Comparison of ENCODE assay signal across 1 cellular context in genomic region chr19:10898633-10899032, GRCh38.
TF ChIP-seq lines count a peak whose summit lies in the region.

No MANE protein-coding gene starts in this region.

TF ChIP-seq in HCT116, 20 proteins besides CTCF, POLR2A, EP300 and RAD21 (continued from another document):
- TF ChIP-seq YY1 (IDR thresholded peaks at IDR 0.05; ENCODE audit: extremely low read depth, insufficient replicate concordance, low read depth, low read length) (no peak), TCF7L2 (IDR thresholded peaks at IDR 0.05; ENCODE audit: borderline replicate concordance, extremely low read depth, insufficient read depth, insufficient read length) (no peak), CBX3 (IDR thresholded peaks at IDR 0.05; ENCODE audit: low read depth) (no peak), ATF3 (IDR thresholded peaks at IDR 0.05) (no peak), MAX (IDR thresholded peaks at IDR 0.05) (no peak), FOSL1 (IDR thresholded peaks at IDR 0.05; ENCODE audit: low read depth) (no peak), ELF1 (IDR thresholded peaks at IDR 0.05; ENCODE audit: borderline replicate concordance, low read depth) (no peak), ZFX (IDR thresholded peaks at IDR 0.05) (no peak), POLR2AphosphoS5 (IDR thresholded peaks at IDR 0.05; ENCODE audit: low read depth, low read length) (no peak), SIN3A (IDR thresholded peaks at IDR 0.05; ENCODE audit: low read depth) (no peak), EGR1 (IDR thresholded peaks at IDR 0.05; ENCODE audit: low read depth) (no peak), SP1 (IDR thresholded peaks at IDR 0.05; ENCODE audit: low read depth) (no peak), SRF (IDR thresholded peaks at IDR 0.05; ENCODE audit: low read depth) (no peak), ZNF274 (IDR thresholded peaks at IDR 0.05; ENCODE audit: low read depth, low read length) (no peak)
